ENCODE assay signal across 21 cellular contexts in the genomic region with DNA sequence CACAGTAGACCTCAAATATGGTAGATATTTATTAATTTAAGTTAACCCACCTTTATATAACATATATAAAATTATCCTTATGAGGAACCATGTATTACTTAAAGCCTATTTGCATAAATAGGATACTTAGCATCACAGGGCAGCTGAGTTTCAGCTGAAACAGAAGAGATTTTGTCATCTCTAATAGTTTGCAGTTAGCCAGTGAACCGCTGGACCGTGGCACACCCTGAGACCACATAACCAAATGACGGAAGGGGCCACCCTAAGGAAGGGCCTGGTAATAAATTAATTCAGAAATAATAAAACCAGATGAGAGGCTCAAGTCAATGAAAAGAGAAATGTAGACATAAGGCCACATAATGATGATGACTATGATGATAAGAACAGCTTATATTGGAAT.
DNase-seq lines count a peak whose midpoint lies in the region; ATAC-seq and TF ChIP-seq lines count a peak whose summit lies in the region.
"Had no signal": no experiment of that assay in that cellular context is flagged by ENCODE, and none has a peak within 500 bp of the region (broad histone marks: within the 10 kb centered on the region; RNA-seq: fewer than 3 reads in every experiment).

No MANE protein-coding gene starts in this region.

- H2AFZ ChIP-seq in OCI-LY1 (ENCODE audit: low read length), result no peak overlapping the region

- H3K9ac ChIP-seq in BLaER1 treated with 17β-estradiol and CSF1 and Interleukin-3, amounts not matched to agents 10 nM and 100 nM, result no peak overlapping the region
- H3K9ac ChIP-seq in OCI-LY1 (ENCODE audit: low read length), result no peak overlapping the region
- H3K9ac ChIP-seq: KMS-11 had no signal

- no peak overlapping the region for H3K4me3 ChIP-seq in BLaER1 treated with 17β-estradiol and CSF1 and Interleukin-3, amounts not matched to agents 10 nM and 100 nM
- H3K4me3 ChIP-seq in OCI-LY1 (ENCODE audit: low read depth, low read length, poor library complexity, severe bottlenecking) (no peak overlapping the region), SJCRH30 (no peak overlapping the region), spleen (no peak overlapping the region)
- H3K4me3 ChIP-seq: esophagus squamous epithelium, upper lobe of right lung had no signal

- no peaks in the 10 kb centered on the region for H3K79me2 ChIP-seq in OCI-LY1 (ENCODE audit: insufficient read depth, low read length)

- DNase-seq in SJCRH30 (no peak), Kasumi-1 (lab: John Stamatoyannopoulos, UW) (no peak), spleen (no peak), DMS114 treated with DMSO at 0.1 percent for 48 hours (lab: John Stamatoyannopoulos, UW; ENCODE audit: unreplicated experiment) (no peak)
- DNase-seq: 8988T; activated CD8-positive, alpha-beta memory T cell treated with anti-CD3 and anti-CD28 coated beads, Interleukin-2, amount 50 U/mL, for 48 hours; activated effector memory CD4-positive, alpha-beta T cell treated with anti-CD3 and anti-CD28 coated beads, Interleukin-2, amount 50 U/mL, for 16 hours; AML-193; effector memory CD4-positive, alpha-beta T cell; esophagus squamous epithelium; NCI-H1048; NCI-H1930; NCI-H226; T-helper 2 cell; upper lobe of right lung; WERI-Rb-1 had no signal

- intact Hi-C loops in spleen (cut with DNase I; ENCODE audit: low total_unique reads), result no loop called here

- no peaks in the 10 kb centered on the region for H4K20me1 ChIP-seq in BLaER1 treated with 17β-estradiol and CSF1 and Interleukin-3, amounts not matched to agents 10 nM and 100 nM
- no peaks in the 10 kb centered on the region for H4K20me1 ChIP-seq in OCI-LY1 (ENCODE audit: insufficient read depth, low read length)

- TF ChIP-seq CTCF in OCI-LY1 (IDR thresholded peaks at IDR 0.05; ENCODE audit: low read length) (no peak), spleen (IDR thresholded peaks at IDR 0.05 in 8 of 11, conservative IDR thresholded peaks at IDR 0.05 in 3 of 11) (no peak)

- peaks cover 0 to 63% (median 23%) of the 10 kb centered on the region in 11 experiments; a peak in 20 of 22 replicates for H3K36me3 ChIP-seq in BLaER1 treated with 17β-estradiol and CSF1 and Interleukin-3, amounts not matched to agents 10 nM and 100 nM
- H3K36me3 ChIP-seq in OCI-LY1 (ENCODE audit: insufficient read depth, low read length) (no peaks in the 10 kb centered on the region), SJCRH30 (no peaks in the 10 kb centered on the region), spleen (peaks cover 0 to 47% (median 4%) of the 10 kb centered on the region in 6 donors)
- H3K36me3 ChIP-seq: upper lobe of right lung, WERI-Rb-1 had no signal

- ATAC-seq in GM19397 (IDR thresholded peaks at IDR 0.05; ENCODE audit: unreplicated experiment), result peak; percentile 77
- peak; percentile 77 for ATAC-seq in HG03139 (IDR thresholded peaks at IDR 0.05; ENCODE audit: unreplicated experiment)
- ATAC-seq: upper lobe of right lung had no signal

- no peak for TF ChIP-seq POLR2A in spleen (IDR thresholded peaks at IDR 0.05)

- H3K9me2 ChIP-seq in OCI-LY1 (ENCODE audit: low read depth, low read length), result no peaks in the 10 kb centered on the region

- WGBS in spleen, 5 donors, result 66 to 83% (median 74%) methylated on average over 3 of the region's 3 CpGs

- peaks cover 0 to 18% (median 6%) of the 10 kb centered on the region in 10 experiments; a peak in 11 of 20 replicates for H3K4me1 ChIP-seq in BLaER1 treated with 17β-estradiol and CSF1 and Interleukin-3, amounts not matched to agents 10 nM and 100 nM
- H3K4me1 ChIP-seq in OCI-LY1 (ENCODE audit: insufficient read depth, low read length, severe bottlenecking), result peaks cover 12% of the 10 kb centered on the region
- H3K4me1 ChIP-seq in SJCRH30, result peaks cover 28% of the 10 kb centered on the region
- peaks cover 0 to 6% (median 2%) of the 10 kb centered on the region in 6 donors for H3K4me1 ChIP-seq in spleen
- H3K4me1 ChIP-seq: esophagus squamous epithelium, upper lobe of right lung had no signal

- H3K27ac ChIP-seq in BLaER1 treated with 17β-estradiol and CSF1 and Interleukin-3, amounts not matched to agents 10 nM and 100 nM, result no peak overlapping the region
- H3K27ac ChIP-seq in OCI-LY1 (ENCODE audit: low read depth, low read length, poor library complexity, severe bottlenecking) (peak overlapping the region; percentile 3), SJCRH30 (no peak overlapping the region), spleen (no peak overlapping the region)
- H3K27ac ChIP-seq: esophagus squamous epithelium, KMS-11, upper lobe of right lung, WERI-Rb-1 had no signal

- no peaks in the 10 kb centered on the region for H3K9me3 ChIP-seq in BLaER1 treated with 17β-estradiol and CSF1 and Interleukin-3, amounts not matched to agents 10 nM and 100 nM (replicated peaks in 1 of 11)
- H3K9me3 ChIP-seq in OCI-LY1 (ENCODE audit: low read length) (no peaks in the 10 kb centered on the region), SJCRH30 (replicated peaks) (no peaks in the 10 kb centered on the region), spleen (no peaks in the 10 kb centered on the region)
- H3K9me3 ChIP-seq: esophagus squamous epithelium, upper lobe of right lung had no signal

- no peaks in the 10 kb centered on the region for H3F3A ChIP-seq in OCI-LY1 (ENCODE audit: insufficient read depth, low read length)

- peak overlapping the region in 7 of 11 experiments; percentile 16 to 25 (median 21); a peak in 6 of 22 replicates for H3K4me2 ChIP-seq in BLaER1 treated with 17β-estradiol and CSF1 and Interleukin-3, amounts not matched to agents 10 nM and 100 nM
- H3K4me2 ChIP-seq in OCI-LY1 (ENCODE audit: low read length), result no peak overlapping the region; the same call in 1 of the 2 replicates
- H3K4me2 ChIP-seq: KMS-11 had no signal

- no peaks in the 10 kb centered on the region for H3K27me3 ChIP-seq in BLaER1 treated with 17β-estradiol and CSF1 and Interleukin-3, amounts not matched to agents 10 nM and 100 nM
- no peaks in the 10 kb centered on the region for H3K27me3 ChIP-seq in OCI-LY1 (ENCODE audit: insufficient read depth, low read length)
- no peaks in the 10 kb centered on the region for H3K27me3 ChIP-seq in SJCRH30
- no peaks in the 10 kb centered on the region for H3K27me3 ChIP-seq in spleen (replicated peaks in 1 of 7)
- H3K27me3 ChIP-seq: esophagus squamous epithelium, upper lobe of right lung had no signal
